8 cellular contexts compared by ENCODE assay signal in genomic region chr16:88569985-88570690, GRCh38. TPM values are rescaled to one million over a fixed set of nuclear protein-coding genes. Genes with fewer than 3 reads are reported as not detected.
DNase-seq lines count a peak whose midpoint lies in the region; ATAC-seq and TF ChIP-seq lines count a peak whose summit lies in the region.

ZC3H18 (plus strand) TSS chr16:88570403; CDS start chr16:88577124, 6,721 bp downstream.

- no peaks in the 10 kb centered on the region for H3K9me3 Mint-ChIP-seq in activated naive CD4-positive, alpha-beta T cell treated with anti-CD3 and anti-CD28 coated beads, Interleukin-2, amount 50 U/mL, for 72 hours

- peak within 1 kb of the TSS; percentile 65 to 87 for H3K4me3 ChIP-seq in testis

- H3K36me3 Mint-ChIP-seq in activated naive CD4-positive, alpha-beta T cell treated with anti-CD3 and anti-CD28 coated beads, Interleukin-2, amount 50 U/mL, for 72 hours = peaks cover 0 to 10% of the 10 kb centered on the region in 2 donors

- TF ChIP-seq POLR2A in testis (IDR thresholded peaks at IDR 0.05) = no peak

- no peaks in the 10 kb centered on the region for H3K36me3 ChIP-seq in testis (ENCODE audit: low read depth, missing control alignments)

- H3K27ac ChIP-seq in testis = peak within 1 kb of the TSS; percentile 2 to 86

- TF ChIP-seq CTCF in omental fat pad (IDR thresholded peaks at IDR 0.05) (no peak), testis (IDR thresholded peaks at IDR 0.05) (no peak)

- DNase-seq in GM04504 (ENCODE audit: low read depth) (peak; percentile 92), NCI-H1105 (lab: John Stamatoyannopoulos, UW) (peak; percentile 85), SKM-1 (lab: John Stamatoyannopoulos, UW; ENCODE audit: unreplicated experiment) (peak; percentile 88), glomerular visceral epithelial cell (ENCODE audit: extremely low spot score) (peak; percentile 95), omental fat pad (ENCODE audit: low spot score) (peak; percentile 90), testis (peak; percentile 95)
- peak; percentile 98 for DNase-seq in activated naive CD4-positive, alpha-beta T cell treated with anti-CD3 and anti-CD28 coated beads, Interleukin-2, amount 50 U/mL, for 72 hours (ENCODE audit: low spot score in 2 of 2)

- H3K27me3 ChIP-seq in testis = no peaks in the 10 kb centered on the region

- intact Hi-C loops in testis (cut with DNase I; ENCODE audit: low total_unique reads) = loop anchor here (10.0 kb wide), 1 partner anchor 125 kb away; no protein-coding TSS in a partner anchor

- ATAC-seq in HG02610 (IDR thresholded peaks at IDR 0.05; ENCODE audit: unreplicated experiment) = peak; percentile 69
- ATAC-seq in activated naive CD4-positive, alpha-beta T cell treated with anti-CD3 and anti-CD28 coated beads, Interleukin-2, amount 50 U/mL, for 72 hours = peak; percentile 74 to 82
- peak; percentile 99 for ATAC-seq in omental fat pad (ENCODE audit: low FRiP score)

- H3K4me1 ChIP-seq in testis = peaks cover 5% of the 10 kb centered on the region

- H3K27ac Mint-ChIP-seq in activated naive CD4-positive, alpha-beta T cell treated with anti-CD3 and anti-CD28 coated beads, Interleukin-2, amount 50 U/mL, for 72 hours = peak within 1 kb of the TSS; percentile 86

- WGBS in testis, 2 donors = 0% methylated on average over 12 to 83 of the region's 90 CpGs

- no peaks in the 10 kb centered on the region for H3K9me3 ChIP-seq in testis

RNA-seq across cellular contexts. Expression of gene ZC3H18, which starts in this region (rescaled TPM):
- 10 to 100 TPM; 70.3 to 71.9 TPM for total RNA-seq in activated naive CD4-positive, alpha-beta T cell treated with anti-CD3 and anti-CD28 coated beads, Interleukin-2, amount 50 U/mL, for 72 hours
- 10 to 100 TPM; 10.6 to 25.6 (median 17.8) TPM for total RNA-seq in omental fat pad
- total RNA-seq in testis = 10 to 100 TPM; 53.8 to 63.7 TPM
- polyA plus RNA-seq in testis (ENCODE audit: insufficient read depth, low read depth, low replicate concordance) = 59.6 TPM

Comparison
In these comparisons a context has a peak if more than half of its experiments do, and no peak if none do; other contexts are left out.
1. Peak in every context shown above with its lines: DNase-seq, ATAC-seq, H3K4me3 ChIP-seq and H3K27ac ChIP-seq.